20 cellular contexts compared by ENCODE assay signal in the genomic region with DNA sequence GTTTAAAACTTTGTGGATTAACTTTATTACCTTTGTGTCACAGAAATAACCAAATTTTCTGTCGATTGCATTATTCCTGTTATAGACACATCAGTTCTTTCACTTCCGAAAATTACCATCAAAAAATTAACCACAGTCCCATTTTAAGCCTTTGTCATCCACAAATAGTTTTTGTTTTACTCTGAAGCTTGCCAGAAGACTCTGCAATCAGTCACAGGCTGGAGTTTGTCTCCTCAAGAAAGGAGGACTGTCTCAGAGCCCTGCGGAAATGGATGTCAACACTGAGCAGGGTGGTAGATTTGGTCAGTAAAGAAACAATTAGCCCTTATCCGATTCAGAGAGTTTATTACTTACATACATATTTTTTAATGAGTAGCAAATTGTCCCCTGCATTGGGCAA. TPM values are rescaled to one million over a fixed set of nuclear protein-coding genes. Genes with fewer than 3 reads are reported as not detected.
DNase-seq lines count a peak whose midpoint lies in the region; ATAC-seq and TF ChIP-seq lines count a peak whose summit lies in the region.
"Had no signal": no experiment of that assay in that cellular context is flagged by ENCODE, and none has a peak within 500 bp of the region (broad histone marks: within the 10 kb centered on the region; RNA-seq: fewer than 3 reads in every experiment).

No MANE protein-coding gene starts in this region.

- H3K36me3 Mint-ChIP-seq in activated T-helper 2 cell treated with anti-CD3 and anti-CD28 coated beads, Interferon-gamma antibody, Interleukin-2, Interleukin-4, amounts not matched to agents 10 μg/mL and 5 μg/mL and 100 μg/mL, durations not matched to agents 14 hours and 24 hours and 36 hours (ENCODE audit: low read depth): no peaks in the 10 kb centered on the region
- H3K36me3 Mint-ChIP-seq: activated CD4-positive, alpha-beta memory T cell treated with anti-CD3 and anti-CD28 coated beads for 36 hours had no signal

- intact Hi-C loops in activated T-helper 2 cell treated with anti-CD3 and anti-CD28 coated beads, Interferon-gamma antibody, Interleukin-2, Interleukin-4, amounts not matched to agents 10 μg/mL and 5 μg/mL and 100 μg/mL, durations not matched to agents 14 hours and 24 hours and 36 hours (cut with micrococcal nuclease): no loop called here

- ATAC-seq in GM21390 (IDR thresholded peaks at IDR 0.05; ENCODE audit: unreplicated experiment): peak; percentile 78
- peak; percentile 50 for ATAC-seq in HG03139 (IDR thresholded peaks at IDR 0.05; ENCODE audit: unreplicated experiment)
- no peak for ATAC-seq in HG02884 (IDR thresholded peaks at IDR 0.05; ENCODE audit: unreplicated experiment)
- ATAC-seq: esophagus mucosa had no signal

- peaks cover 12% of the 10 kb centered on the region for H3K27me3 Mint-ChIP-seq in activated T-helper 2 cell treated with anti-CD3 and anti-CD28 coated beads, Interferon-gamma antibody, Interleukin-2, Interleukin-4, amounts not matched to agents 10 μg/mL and 5 μg/mL and 100 μg/mL, durations not matched to agents 14 hours and 24 hours and 36 hours (ENCODE audit: low read depth)
- H3K27me3 Mint-ChIP-seq: dendritic cell treated with granulocyte-macrophage colony-stimulating factor and Interleukin-4, amounts not matched to agents 40 ng/mL and 50 ng/mL, for 4 days; progenitor cell of endocrine pancreas had no signal

- no peaks in the 10 kb centered on the region for H3K27me3 ChIP-seq in OCI-LY3 (ENCODE audit: low read depth, low read length)
- H3K27me3 ChIP-seq: hepatocyte had no signal

- TF ChIP-seq CTCF in GM12865 (IDR thresholded peaks at IDR 0.05; ENCODE audit: insufficient read depth, low read depth, low read length, missing control alignments) (no peak), OCI-LY3 (IDR thresholded peaks at IDR 0.05; ENCODE audit: low read depth, low read length) (no peak)

- H3K4me1 ChIP-seq in OCI-LY3 (ENCODE audit: low read length): peaks cover 13% of the 10 kb centered on the region

- no peak overlapping the region for H3K4me3 ChIP-seq in GM12865 (ENCODE audit: low read depth, low read length)
- H3K4me3 ChIP-seq in OCI-LY3 (ENCODE audit: low read length): no peak overlapping the region
- H3K4me3 ChIP-seq: hepatocyte had no signal

- H3K9me3 ChIP-seq in OCI-LY3 (ENCODE audit: insufficient read depth, low read length): no peaks in the 10 kb centered on the region

- H3K4me2 ChIP-seq in OCI-LY3 (ENCODE audit: low read length): peak overlapping the region; percentile 28
- H3K4me2 ChIP-seq: hepatocyte had no signal

- no peak overlapping the region for H2AFZ ChIP-seq in OCI-LY3 (ENCODE audit: low read depth, low read length)
- H2AFZ ChIP-seq: hepatocyte had no signal

- no peak overlapping the region for H3K9ac ChIP-seq in OCI-LY3 (ENCODE audit: low read length)

- no peak overlapping the region for H3K4me3 Mint-ChIP-seq in activated T-helper 2 cell treated with anti-CD3 and anti-CD28 coated beads, Interferon-gamma antibody, Interleukin-2, Interleukin-4, amounts not matched to agents 10 μg/mL and 5 μg/mL and 100 μg/mL, durations not matched to agents 14 hours and 24 hours and 36 hours (ENCODE audit: low read depth)
- H3K4me3 Mint-ChIP-seq: activated CD4-positive, alpha-beta memory T cell treated with anti-CD3 and anti-CD28 coated beads for 36 hours; dendritic cell treated with granulocyte-macrophage colony-stimulating factor and Interleukin-4, amounts not matched to agents 40 ng/mL and 50 ng/mL, for 4 days had no signal

- no peaks in the 10 kb centered on the region for H3K4me1 Mint-ChIP-seq in activated T-helper 2 cell treated with anti-CD3 and anti-CD28 coated beads, Interferon-gamma antibody, Interleukin-2, Interleukin-4, amounts not matched to agents 10 μg/mL and 5 μg/mL and 100 μg/mL, durations not matched to agents 14 hours and 24 hours and 36 hours (ENCODE audit: low read depth)

- H3K27ac ChIP-seq in OCI-LY3 (ENCODE audit: low read length): no peak overlapping the region
- H3K27ac ChIP-seq: hepatocyte had no signal

- H3K27ac Mint-ChIP-seq in activated T-helper 2 cell treated with anti-CD3 and anti-CD28 coated beads, Interferon-gamma antibody, Interleukin-2, Interleukin-4, amounts not matched to agents 10 μg/mL and 5 μg/mL and 100 μg/mL, durations not matched to agents 14 hours and 24 hours and 36 hours: no peak overlapping the region
- H3K27ac Mint-ChIP-seq: activated CD4-positive, alpha-beta memory T cell treated with anti-CD3 and anti-CD28 coated beads for 36 hours; dendritic cell treated with granulocyte-macrophage colony-stimulating factor and Interleukin-4, amounts not matched to agents 40 ng/mL and 50 ng/mL, for 4 days; progenitor cell of endocrine pancreas had no signal

- DNase-seq in GM12865 (ENCODE audit: low read depth) (peak; percentile 42), NAMALWA (ENCODE audit: low spot score) (no peak), NCI-H1092 treated with DMSO at 0.1 percent for 48 hours (lab: John Stamatoyannopoulos, UW) (no peak)
- no peak for DNase-seq in activated T-helper 2 cell treated with anti-CD3 and anti-CD28 coated beads, Interferon-gamma antibody, Interleukin-2, Interleukin-4, amounts not matched to agents 10 μg/mL and 5 μg/mL and 100 μg/mL, durations not matched to agents 14 hours and 24 hours and 36 hours (ENCODE audit: low spot score)
- DNase-seq: activated CD4-positive, alpha-beta memory T cell treated with anti-CD3 and anti-CD28 coated beads for 36 hours; activated effector memory CD4-positive, alpha-beta T cell treated with anti-CD3 and anti-CD28 coated beads, Interleukin-2, amount 50 U/mL, for 16 hours; GOT3; KG1; NCI-H187 treated with DMSO at 0.1 percent for 48 hours; NCI-H526; stimulated activated CD4-positive, alpha-beta T cell treated with anti-CD3 and anti-CD28 coated beads, Interleukin-12 subunit alpha, Interleukin-12 subunit beta, amount 100 ng/mL, for 4 hours; substantia nigra had no signal

- H3K36me3 ChIP-seq in OCI-LY3 (replicated peaks; ENCODE audit: low read depth, low read length): no peaks in the 10 kb centered on the region

- no peaks in the 10 kb centered on the region for H4K20me1 ChIP-seq in OCI-LY3 (ENCODE audit: insufficient read depth, low read length)

- no peaks in the 10 kb centered on the region for H3K9me3 Mint-ChIP-seq in activated T-helper 2 cell treated with anti-CD3 and anti-CD28 coated beads, Interferon-gamma antibody, Interleukin-2, Interleukin-4, amounts not matched to agents 10 μg/mL and 5 μg/mL and 100 μg/mL, durations not matched to agents 14 hours and 24 hours and 36 hours
- H3K9me3 Mint-ChIP-seq: activated CD4-positive, alpha-beta memory T cell treated with anti-CD3 and anti-CD28 coated beads for 36 hours; dendritic cell treated with granulocyte-macrophage colony-stimulating factor and Interleukin-4, amounts not matched to agents 40 ng/mL and 50 ng/mL, for 4 days had no signal

- H3K79me2 ChIP-seq in OCI-LY3 (ENCODE audit: low read length): no peaks in the 10 kb centered on the region
- H3K79me2 ChIP-seq: hepatocyte had no signal

RNA-seq across cellular contexts. Expression of a gene that starts 20.1 kb away (rescaled TPM):
- total RNA-seq in activated T-helper 2 cell treated with anti-CD3 and anti-CD28 coated beads, Interferon-gamma antibody, Interleukin-2, Interleukin-4, amounts not matched to agents 10 μg/mL and 5 μg/mL and 100 μg/mL, durations not matched to agents 14 hours and 24 hours and 36 hours: 6.1 TPM in 2 replicates

RNA-seq across cellular contexts. Expression of a gene that starts 42.6 kb away (rescaled TPM):
- total RNA-seq in activated T-helper 2 cell treated with anti-CD3 and anti-CD28 coated beads, Interferon-gamma antibody, Interleukin-2, Interleukin-4, amounts not matched to agents 10 μg/mL and 5 μg/mL and 100 μg/mL, durations not matched to agents 14 hours and 24 hours and 36 hours: 0.78 and 0.87 TPM in 2 replicates

RNA-seq across cellular contexts. Expression of a gene that starts 45.9 kb away (rescaled TPM):
- total RNA-seq in activated T-helper 2 cell treated with anti-CD3 and anti-CD28 coated beads, Interferon-gamma antibody, Interleukin-2, Interleukin-4, amounts not matched to agents 10 μg/mL and 5 μg/mL and 100 μg/mL, durations not matched to agents 14 hours and 24 hours and 36 hours: not detected in 2 replicates
